In genomic region chr1:10960954-10961833, GRCh38 we compare ENCODE assay signal across 8 cellular contexts. TPM values are rescaled to one million over a fixed set of nuclear protein-coding genes. Genes with fewer than 3 reads are reported as not detected.
DNase-seq lines count a peak whose midpoint lies in the region; ATAC-seq and TF ChIP-seq lines count a peak whose summit lies in the region.

No MANE protein-coding gene starts in this region.

- no peaks in the 10 kb centered on the region for H3K9me3 Mint-ChIP-seq in activated naive CD8-positive, alpha-beta T cell treated with anti-CD3 and anti-CD28 coated beads, Interleukin-2, amount 10 ng/mL, durations not matched to agents 7 days and 5 days

- ATAC-seq in activated naive CD8-positive, alpha-beta T cell treated with anti-CD3 and anti-CD28 coated beads, Interleukin-2, amount 10 ng/mL, durations not matched to agents 7 days and 5 days (ENCODE audit: low read depth) = peak; percentile 72
- ATAC-seq in heart left ventricle (peak in 3 of 4 donors; percentile 65 to 82 (median 82)), HG02571 (IDR thresholded peaks at IDR 0.05; ENCODE audit: unreplicated experiment) (no peak)

- POLR2A ChIA-PET in activated naive CD8-positive, alpha-beta T cell treated with anti-CD3 and anti-CD28 coated beads, Interleukin-2, amount 10 ng/mL, durations not matched to agents 7 days and 5 days (lab: Charles Lee) = interaction anchor here (0.7 kb wide), 1 partner anchor 9 kb away, joined by 6 read pairs; no protein-coding TSS in a partner anchor

- no peaks in the 10 kb centered on the region for H3K36me3 ChIP-seq in heart left ventricle

- H3K36me3 Mint-ChIP-seq in activated naive CD8-positive, alpha-beta T cell treated with anti-CD3 and anti-CD28 coated beads, Interleukin-2, amount 10 ng/mL, durations not matched to agents 7 days and 5 days = no peaks in the 10 kb centered on the region

- intact Hi-C loops in heart left ventricle (cut with DNase I) = no loop called here

- peak overlapping the region in 1 of 12 donors; percentile 20 for H3K4me3 ChIP-seq in heart left ventricle

- peak; percentile 50 for DNase-seq in NK-92 treated with Interleukin-12 subunit alpha and Interleukin-12 subunit beta, amount 100 ng/mL, for 24 hours (lab: John Stamatoyannopoulos, UW)
- DNase-seq in NK-92 (lab: John Stamatoyannopoulos, UW; ENCODE audit: unreplicated experiment) (no peak), M059J (ENCODE audit: low read depth) (peak; percentile 61), SKM-1 (lab: John Stamatoyannopoulos, UW; ENCODE audit: unreplicated experiment) (peak; percentile 54), heart left ventricle (peak; percentile 77 to 91 (median 85)), pulmonary artery endothelial cell (ENCODE audit: low read depth, low spot score) (peak; percentile 10)
- peak; percentile 85 for DNase-seq in activated naive CD8-positive, alpha-beta T cell treated with anti-CD3 and anti-CD28 coated beads, Interleukin-2, amount 10 ng/mL, durations not matched to agents 7 days and 5 days

- peak; percentile 71 to 91 (median 80) for TF ChIP-seq CTCF in heart left ventricle (IDR thresholded peaks at IDR 0.05)

- H3K27ac ChIP-seq in heart left ventricle = peak overlapping the region in 4 of 12 donors; percentile 17 to 74 (median 44)

- H3K4me1 Mint-ChIP-seq in activated naive CD8-positive, alpha-beta T cell treated with anti-CD3 and anti-CD28 coated beads, Interleukin-2, amount 10 ng/mL, durations not matched to agents 7 days and 5 days = peaks cover 24% of the 10 kb centered on the region

- H3K27me3 Mint-ChIP-seq in activated naive CD8-positive, alpha-beta T cell treated with anti-CD3 and anti-CD28 coated beads, Interleukin-2, amount 10 ng/mL, durations not matched to agents 7 days and 5 days = peaks cover 40% of the 10 kb centered on the region

- TF ChIP-seq POLR2A in heart left ventricle (IDR thresholded peaks at IDR 0.05) = no peak

- peaks cover 0 to 38% (median 5%) of the 10 kb centered on the region in 12 donors for H3K4me1 ChIP-seq in heart left ventricle

- H3K4me3 Mint-ChIP-seq in activated naive CD8-positive, alpha-beta T cell treated with anti-CD3 and anti-CD28 coated beads, Interleukin-2, amount 10 ng/mL, durations not matched to agents 7 days and 5 days = no peak overlapping the region

- WGBS in heart left ventricle, 4 donors = 29 to 33% (median 32%) methylated on average over 24 to 30 of the region's 30 CpGs

- H3K27me3 ChIP-seq in heart left ventricle = peaks cover 0 to 9% (median 0%) of the 10 kb centered on the region in 9 donors

- H3K27ac Mint-ChIP-seq in activated naive CD8-positive, alpha-beta T cell treated with anti-CD3 and anti-CD28 coated beads, Interleukin-2, amount 10 ng/mL, durations not matched to agents 7 days and 5 days = no peak overlapping the region

- no peaks in the 10 kb centered on the region for H3K9me3 ChIP-seq in heart left ventricle

RNA-seq across cellular contexts. Expression of gene TARDBP, which starts 51.3 kb away (rescaled TPM):
- total RNA-seq in M059J (2014; rRNA removed; shearing (Covaris generic)) = 70.2 and 106 TPM in 2 replicates
- total RNA-seq in activated naive CD8-positive, alpha-beta T cell treated with anti-CD3 and anti-CD28 coated beads, Interleukin-2, amount 10 ng/mL, durations not matched to agents 7 days and 5 days = 100 to 1,000 TPM; 166 to 174 TPM
- total RNA-seq in heart left ventricle (100 to 1,000 TPM in 6 of 9 donors, 10 to 100 TPM in 3; 66.9 to 115 (median 103) TPM), pulmonary artery endothelial cell (86.8 and 158 TPM in 2 replicates)
- 100 to 1,000 TPM in 1 of 2 donors, 10 to 100 TPM in 1; 66.3 to 138 TPM for polyA plus RNA-seq in heart left ventricle
